In genomic region chr9:97645720-97646119, GRCh38 we compare ENCODE assay signal across 31 cellular contexts.
"Had no signal": no experiment of that assay in that cellular context is flagged by ENCODE, and none has a peak within 500 bp of the region (broad histone marks: within the 10 kb centered on the region; RNA-seq: fewer than 3 reads in every experiment).

No MANE protein-coding gene starts in this region.

- H3K4me1 ChIP-seq: ascending aorta, breast epithelium, colonic mucosa, esophagus squamous epithelium had no signal

- H3K27me3 Mint-ChIP-seq: activated CD4-positive, alpha-beta memory T cell treated with anti-CD3 and anti-CD28 coated beads for 36 hours; activated CD4-positive, alpha-beta T cell treated with anti-CD3 and anti-CD28 coated beads for 36 hours; activated CD4-positive, alpha-beta T cell treated with anti-CD3 and anti-CD28 coated beads, Interleukin-2, amount 10 ng/mL, durations not matched to agents 24 days and 14 days; activated naive CD4-positive, alpha-beta T cell treated with anti-CD3 and anti-CD28 coated beads, Interleukin-2, amount 10 ng/mL, durations not matched to agents 7 days and 5 days; activated naive CD8-positive, alpha-beta T cell treated with anti-CD3 and anti-CD28 coated beads, Interleukin-2, amount 10 ng/mL, durations not matched to agents 7 days and 5 days; brain; T-helper 17 cell had no signal

- H3K9me3 ChIP-seq: ascending aorta, breast epithelium, colonic mucosa, esophagus squamous epithelium, gastroesophageal sphincter had no signal

- H3K27ac Mint-ChIP-seq: activated CD4-positive, alpha-beta memory T cell treated with anti-CD3 and anti-CD28 coated beads for 36 hours; activated CD4-positive, alpha-beta T cell treated with anti-CD3 and anti-CD28 coated beads for 36 hours; activated CD4-positive, alpha-beta T cell treated with anti-CD3 and anti-CD28 coated beads, Interleukin-2, amount 10 ng/mL, durations not matched to agents 24 days and 14 days; activated CD8-positive, alpha-beta T cell treated with anti-CD3 and anti-CD28 coated beads, Interleukin-2, amount 10 ng/mL, durations not matched to agents 7 days and 5 days; activated naive CD4-positive, alpha-beta T cell treated with anti-CD3 and anti-CD28 coated beads, Interleukin-2, amount 10 ng/mL, durations not matched to agents 7 days and 5 days; activated naive CD4-positive, alpha-beta T cell treated with anti-CD3 and anti-CD28 coated beads, Interleukin-2, amount 50 U/mL, for 72 hours; activated naive CD8-positive, alpha-beta T cell treated with anti-CD3 and anti-CD28 coated beads, Interleukin-2, amount 10 ng/mL, durations not matched to agents 7 days and 5 days; T-helper 17 cell; T-helper 2 cell treated with Interferon-gamma antibody and Interleukin-4, amounts not matched to agents 5 μg/mL and 100 μg/mL, for 36 hours had no signal

- H3K4me3 ChIP-seq: ascending aorta, breast epithelium, cardiac muscle cell, colonic mucosa, esophagus squamous epithelium, gastroesophageal sphincter had no signal

- H3K4me3 Mint-ChIP-seq: activated CD4-positive, alpha-beta memory T cell treated with anti-CD3 and anti-CD28 coated beads for 36 hours; activated CD4-positive, alpha-beta T cell treated with anti-CD3 and anti-CD28 coated beads for 36 hours; activated CD4-positive, alpha-beta T cell treated with anti-CD3 and anti-CD28 coated beads, Interleukin-2, amount 10 ng/mL, durations not matched to agents 24 days and 14 days; activated CD8-positive, alpha-beta T cell treated with anti-CD3 and anti-CD28 coated beads, Interleukin-2, amount 10 ng/mL, durations not matched to agents 7 days and 5 days; activated naive CD4-positive, alpha-beta T cell treated with anti-CD3 and anti-CD28 coated beads, Interleukin-2, amount 10 ng/mL, durations not matched to agents 7 days and 5 days; activated naive CD8-positive, alpha-beta T cell treated with anti-CD3 and anti-CD28 coated beads, Interleukin-2, amount 10 ng/mL, durations not matched to agents 7 days and 5 days; brain; T-helper 17 cell; T-helper 2 cell treated with Interferon-gamma antibody and Interleukin-4, amounts not matched to agents 5 μg/mL and 100 μg/mL, for 36 hours had no signal

- H3K9me3 Mint-ChIP-seq: activated CD4-positive, alpha-beta memory T cell treated with anti-CD3 and anti-CD28 coated beads for 36 hours; activated CD4-positive, alpha-beta T cell treated with anti-CD3 and anti-CD28 coated beads, Interleukin-2, amount 10 ng/mL, durations not matched to agents 24 days and 14 days; activated naive CD4-positive, alpha-beta T cell treated with anti-CD3 and anti-CD28 coated beads, Interleukin-2, amount 10 ng/mL, durations not matched to agents 7 days and 5 days; activated naive CD4-positive, alpha-beta T cell treated with anti-CD3 and anti-CD28 coated beads, Interleukin-2, amount 50 U/mL, for 72 hours; activated naive CD8-positive, alpha-beta T cell treated with anti-CD3 and anti-CD28 coated beads, Interleukin-2, amount 10 ng/mL, durations not matched to agents 7 days and 5 days; brain; T-helper 2 cell treated with Interferon-gamma antibody and Interleukin-4, amounts not matched to agents 5 μg/mL and 100 μg/mL, for 36 hours had no signal

- DNase-seq: activated CD4-positive, alpha-beta memory T cell treated with anti-CD3 and anti-CD28 coated beads for 36 hours; activated CD4-positive, alpha-beta T cell treated with anti-CD3 and anti-CD28 coated beads for 36 hours; activated CD4-positive, alpha-beta T cell treated with anti-CD3 and anti-CD28 coated beads, Interleukin-2, amount 10 ng/mL, durations not matched to agents 24 days and 14 days; activated CD4-positive, CD25-positive, alpha-beta regulatory T cell; activated CD4-positive, CD25-positive, alpha-beta regulatory T cell treated with anti-CD3 and anti-CD28 coated beads, Interleukin-2, amount 50 U/mL, for 72 hours; activated CD8-positive, alpha-beta T cell treated with anti-CD3 and anti-CD28 coated beads, Interleukin-2, amount 10 ng/mL, durations not matched to agents 7 days and 5 days; activated gamma-delta T cell; activated naive CD4-positive, alpha-beta T cell; activated naive CD4-positive, alpha-beta T cell treated with anti-CD3 and anti-CD28 coated beads, Interleukin-2, amount 10 ng/mL, durations not matched to agents 7 days and 5 days; activated naive CD8-positive, alpha-beta T cell treated with anti-CD3 and anti-CD28 coated beads, Interleukin-2, amount 10 ng/mL, durations not matched to agents 7 days and 5 days; activated T-cell treated with anti-CD3 and anti-CD28 coated beads, Interleukin-2, amount 50 U/mL, for 1 hour; activated T-cell treated with anti-CD3 and anti-CD28 coated beads, Interleukin-2, amount 50 U/mL, for 48 hours; central memory CD4-positive, alpha-beta T cell; cerebellar nuclear complex; colonic mucosa; effector CD8-positive, alpha-beta T cell; esophagus squamous epithelium; foreskin melanocyte; T-helper 1 cell; T-helper 17 cell; T1000 had no signal

- H3K27ac ChIP-seq: ascending aorta, breast epithelium, cardiac muscle cell, colonic mucosa, epithelial cell of prostate, esophagus squamous epithelium, gastroesophageal sphincter had no signal

- H3K27me3 ChIP-seq: ascending aorta, breast epithelium, cardiac muscle cell, colonic mucosa, esophagus squamous epithelium, gastroesophageal sphincter had no signal

- ATAC-seq: activated CD4-positive, alpha-beta T cell treated with anti-CD3 and anti-CD28 coated beads for 36 hours; activated CD8-positive, alpha-beta T cell treated with anti-CD3 and anti-CD28 coated beads, Interleukin-2, amount 10 ng/mL, durations not matched to agents 7 days and 5 days; activated naive CD4-positive, alpha-beta T cell treated with anti-CD3 and anti-CD28 coated beads, Interleukin-2, amount 50 U/mL, for 72 hours; gastroesophageal sphincter; T-helper 17 cell had no signal

- FAIRE-seq: endometrium, endothelial cell of umbilical vein had no signal

- H3K4me1 Mint-ChIP-seq: activated naive CD4-positive, alpha-beta T cell treated with anti-CD3 and anti-CD28 coated beads, Interleukin-2, amount 10 ng/mL, durations not matched to agents 7 days and 5 days had no signal
